15 cellular contexts compared by ENCODE assay signal in the genomic region with DNA sequence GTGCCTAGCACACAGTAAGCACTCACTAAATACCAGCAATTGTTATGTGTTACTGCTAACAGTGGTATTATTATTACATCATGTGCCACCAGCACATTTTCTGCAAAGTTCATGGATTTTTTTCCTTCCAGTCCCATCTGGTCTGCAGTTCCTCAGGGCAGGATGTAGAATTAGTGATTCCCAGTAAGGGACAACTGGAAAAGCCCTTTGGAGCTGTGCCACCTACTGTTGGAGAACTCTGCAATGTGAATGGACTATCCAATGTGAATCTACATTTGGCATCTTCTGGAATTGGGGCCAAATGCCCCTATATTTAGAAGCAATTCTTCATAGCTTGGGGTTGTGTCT.
DNase-seq lines count a peak whose midpoint lies in the region; ATAC-seq and TF ChIP-seq lines count a peak whose summit lies in the region.
"Had no signal": no experiment of that assay in that cellular context is flagged by ENCODE, and none has a peak within 500 bp of the region (broad histone marks: within the 10 kb centered on the region; RNA-seq: fewer than 3 reads in every experiment).

No MANE protein-coding gene starts in this region.

- ATAC-seq in HG03025 (IDR thresholded peaks at IDR 0.05; ENCODE audit: low FRiP score, unreplicated experiment): no peak
- no peak for ATAC-seq in T-cell (replicated peaks in 1 of 4)
- ATAC-seq: CD8-positive, alpha-beta T cell; GM12878; HCT116 had no signal

- H3K79me2 ChIP-seq in GM23248 (ENCODE audit: insufficient read depth): no peaks in the 10 kb centered on the region

- H3K36me3 ChIP-seq in BE2C: no peaks in the 10 kb centered on the region
- no peaks in the 10 kb centered on the region for H3K36me3 ChIP-seq in GM23248 (ENCODE audit: low read depth)
- H3K36me3 ChIP-seq in SJCRH30: no peaks in the 10 kb centered on the region

- H3K4me3 Mint-ChIP-seq in T-cell: no peak overlapping the region
- H3K4me3 Mint-ChIP-seq: CD14-positive monocyte; CD8-positive, alpha-beta T cell had no signal

- in situ Hi-C loops in GM23248 (cut with MboI) (no loop called here), G401 (cut with HindIII; ENCODE audit: low sequenced_read_pairs) (no loop called here)

- H3K4me1 Mint-ChIP-seq in T-cell: no peaks in the 10 kb centered on the region
- H3K4me1 Mint-ChIP-seq: CD14-positive monocyte had no signal

- no peak overlapping the region for H3K9ac ChIP-seq in GM23248

- peaks cover 0 to 7% (median 0%) of the 10 kb centered on the region in 3 donors for H3K9me3 Mint-ChIP-seq in T-cell

- H3K4me3 ChIP-seq in BE2C (ENCODE audit: low read depth, low read length) (no peak overlapping the region), GM23248 (no peak overlapping the region), SJCRH30 (no peak overlapping the region)
- H3K4me3 ChIP-seq: GM12878 had no signal

- POLR2A ChIA-PET in T-cell (lab: Charles Lee): no interaction called here

- H4K20me1 ChIP-seq in GM23248 (ENCODE audit: insufficient read depth): no peaks in the 10 kb centered on the region

- no peaks in the 10 kb centered on the region for H3K9me2 ChIP-seq in GM23248 (ENCODE audit: insufficient read depth)

- peak; percentile 24; the same call in 1 of the 2 replicates for TF ChIP-seq CTCF in BE2C (IDR thresholded peaks at IDR 0.05; ENCODE audit: low read depth, low read length)

- CTCF ChIA-PET in T-cell (lab: Charles Lee): no interaction called here

- peaks cover 8 to 15% of the 10 kb centered on the region in 2 donors for H3K27me3 Mint-ChIP-seq in T-cell

- no peak overlapping the region for H3K27ac Mint-ChIP-seq in T-cell
- H3K27ac Mint-ChIP-seq: CD14-positive monocyte; CD8-positive, alpha-beta T cell had no signal

- peaks cover 2% of the 10 kb centered on the region; the same call in 1 of the 2 replicates for H3K4me1 ChIP-seq in BE2C
- H3K4me1 ChIP-seq in GM23248 (ENCODE audit: insufficient read depth): no peaks in the 10 kb centered on the region
- H3K4me1 ChIP-seq in SJCRH30: peaks cover 5% of the 10 kb centered on the region
- H3K4me1 ChIP-seq: Caco-2 had no signal

- H3K27ac ChIP-seq in GM23248 (no peak overlapping the region), SJCRH30 (no peak overlapping the region)

- DNase-seq in BE2C (peak; percentile 16), GM23248 (no peak), SJCRH30 (peak; percentile 27 to 64), myocyte (ENCODE audit: low read depth) (peak; percentile 39), G401 (ENCODE audit: low spot score) (no peak), T-cell (no peak), kidney tubule cell (ENCODE audit: low spot score) (no peak)
- DNase-seq: ACHN; Caco-2; CD8-positive, alpha-beta T cell; DND-41 had no signal

- no peak overlapping the region for H3K4me2 ChIP-seq in GM23248 (ENCODE audit: unreplicated experiment)

- H3F3A ChIP-seq in GM23248 (ENCODE audit: insufficient read depth): no peaks in the 10 kb centered on the region

- no peaks in the 10 kb centered on the region for H3K27me3 ChIP-seq in BE2C
- H3K27me3 ChIP-seq in GM23248 (replicated peaks; ENCODE audit: insufficient read depth): no peaks in the 10 kb centered on the region
- H3K27me3 ChIP-seq in SJCRH30: no peaks in the 10 kb centered on the region

- H3K9me3 ChIP-seq in BE2C (no peaks in the 10 kb centered on the region; the same call in 1 of the 2 replicates), GM23248 (ENCODE audit: low read depth) (no peaks in the 10 kb centered on the region), SJCRH30 (replicated peaks) (no peaks in the 10 kb centered on the region)
- H3K9me3 ChIP-seq: Caco-2 had no signal

- H2AFZ ChIP-seq in GM23248: 0 out of 2 replicates have a peak overlapping the region, but pooled peaks have one; percentile 43

- H3K36me3 Mint-ChIP-seq in T-cell: no peaks in the 10 kb centered on the region
- H3K36me3 Mint-ChIP-seq: CD14-positive monocyte; CD8-positive, alpha-beta T cell had no signal

Comparison
In these comparisons a context has a peak if more than half of its experiments do, and no peak if none do; other contexts are left out.
1. DNase-seq: peak in BE2C (single experiment), SJCRH30 (2 of 2) and myocyte (single experiment); none in GM23248 (single experiment), G401 (single experiment), T-cell (0 of 34) and kidney tubule cell (single experiment).